In genomic region chr17:65078441-65079160, GRCh38 we compare ENCODE assay signal across 11 cellular contexts. TPM values are rescaled to one million over a fixed set of nuclear protein-coding genes. Genes with fewer than 3 reads are reported as not detected.
DNase-seq lines count a peak whose midpoint lies in the region; ATAC-seq lines count a peak whose summit lies in the region.
"Had no signal": no experiment of that assay in that cellular context is flagged by ENCODE, and none has a peak within 500 bp of the region (broad histone marks: within the 10 kb centered on the region; RNA-seq: fewer than 3 reads in every experiment).

No MANE protein-coding gene starts in this region.

- H3K9ac ChIP-seq in duodenal mucosa (ENCODE audit: low read depth in 1 of 2, low read length in 2 of 2) = peak overlapping the region in 1 of 2 donors; percentile 15

- H3K36me3 ChIP-seq in MG63 (no peaks in the 10 kb centered on the region), duodenal mucosa (ENCODE audit: control insufficient read depth in 1 of 2, insufficient read depth in 2 of 2, low read length in 2 of 2) (no peaks in the 10 kb centered on the region)

- H3K27me3 ChIP-seq in MG63 = no peaks in the 10 kb centered on the region; the same call in 1 of the 2 replicates
- H3K27me3 ChIP-seq in duodenal mucosa (ENCODE audit: control insufficient read depth in 1 of 2, insufficient read depth in 2 of 2, low read length in 2 of 2) = no peaks in the 10 kb centered on the region
- H3K27me3 ChIP-seq: body of pancreas had no signal

- H3K9me3 ChIP-seq in MG63 (no peaks in the 10 kb centered on the region), duodenal mucosa (ENCODE audit: control insufficient read depth in 1 of 2, low read length in 2 of 2) (no peaks in the 10 kb centered on the region)
- H3K9me3 ChIP-seq: body of pancreas had no signal

- H3K27ac ChIP-seq in duodenal mucosa (ENCODE audit: low read depth, low read length) = peak overlapping the region; percentile 10
- H3K27ac ChIP-seq: body of pancreas had no signal

- H3K4me3 ChIP-seq in MG63 (no peak overlapping the region), duodenal mucosa (ENCODE audit: low read depth in 1 of 2, low read length in 2 of 2) (no peak overlapping the region)
- H3K4me3 ChIP-seq: body of pancreas had no signal

- peaks cover 10 to 20% of the 10 kb centered on the region in 2 donors for H3K4me1 ChIP-seq in duodenal mucosa (ENCODE audit: control insufficient read depth in 1 of 2, insufficient read depth in 2 of 2, low read length in 2 of 2)

- no peak for ATAC-seq in HG03039 (IDR thresholded peaks at IDR 0.05; ENCODE audit: unreplicated experiment)
- no peak for ATAC-seq in GM21786 (IDR thresholded peaks at IDR 0.05; ENCODE audit: unreplicated experiment)
- ATAC-seq in HG02642 (IDR thresholded peaks at IDR 0.05; ENCODE audit: poor library complexity, unreplicated experiment) = no peak
- no peak for ATAC-seq in HG03280 (IDR thresholded peaks at IDR 0.05; ENCODE audit: unreplicated experiment)
- ATAC-seq: body of pancreas; stimulated activated naive CD8-positive, alpha-beta T cell treated with anti-CD3 and anti-CD28 coated beads, Interleukin-15, amount 100 ng/mL, for 72 hours had no signal

- peak; percentile 58 for DNase-seq in A172 (ENCODE audit: low spot score)
- DNase-seq in MG63 = peak; percentile 67
- peak; percentile 64 for DNase-seq in medulla oblongata (ENCODE audit: extremely low spot score)
- DNase-seq: body of pancreas; naive B cell; stimulated activated naive CD8-positive, alpha-beta T cell treated with anti-CD3 and anti-CD28 coated beads, Interleukin-15, amount 100 ng/mL, for 72 hours had no signal

RNA-seq across cellular contexts. Expression of gene GNA13, which starts 22.1 kb away (rescaled TPM):
- 58.9 and 62.5 TPM in 2 replicates for total RNA-seq in A172 (2014; rRNA removed; shearing (Covaris generic))
- total RNA-seq in MG63 (2014; rRNA removed; shearing (Covaris generic); ENCODE audit: low replicate concordance) = 22.7 and 42.2 TPM in 2 replicates

RNA-seq across cellular contexts. Expression of gene RGS9, which starts 58.6 kb away (rescaled TPM):
- total RNA-seq in A172 (2014; rRNA removed; shearing (Covaris generic)) = 0.28 and 2.0 TPM in 2 replicates
- total RNA-seq in MG63 (2014; rRNA removed; shearing (Covaris generic); ENCODE audit: low replicate concordance) = 0.53 TPM in 1 of 2 replicates, not detected in the other
